In genomic region chr5:102498271-102499034, GRCh38 we compare ENCODE assay signal across 1 cellular context.
TF ChIP-seq lines count a peak whose summit lies in the region.

Gene SLCO6A1 (minus strand): TSS chr5:102499001. CDS start chr5:102498844, 157 bp downstream.

TF ChIP-seq in GM23338, 12 proteins besides CTCF, POLR2A, EP300 and RAD21 (continued from another document):
- TF ChIP-seq ZNF462 (CRISPR knock-in tag; IDR thresholded peaks at IDR 0.05) (no peak), EZH2phosphoT487 (IDR thresholded peaks at IDR 0.05; ENCODE audit: unreplicated experiment) (no peak), EZH2 (IDR thresholded peaks at IDR 0.05; ENCODE audit: low read depth, unreplicated experiment) (no peak), ETS1 (IDR thresholded peaks at IDR 0.05) (no peak), ZNF331 (CRISPR knock-in tag; IDR thresholded peaks at IDR 0.05; ENCODE audit: low read depth) (no peak), STAT1 (IDR thresholded peaks at IDR 0.05; ENCODE audit: unreplicated experiment) (no peak), CREB1 (CRISPR knock-in tag; IDR thresholded peaks at IDR 0.05; ENCODE audit: low read depth) (no peak), ZNF114 (CRISPR knock-in tag; IDR thresholded peaks at IDR 0.05) (no peak)
